31 cellular contexts compared by ENCODE assay signal in genomic region chr15:37034392-37034791, GRCh38.
A peak's percentile ranks its signal among the peaks of the same experiment; 100 is the strongest.
DNase-seq lines count a peak whose midpoint lies in the region; ATAC-seq and TF ChIP-seq lines count a peak whose summit lies in the region.
"Had no signal": no experiment of that assay in that cellular context is flagged by ENCODE, and none has a peak within 500 bp of the region (broad histone marks: within the 10 kb centered on the region; RNA-seq: fewer than 3 reads in every experiment).

No MANE protein-coding gene starts in this region.

- no peaks in the 10 kb centered on the region for H3K79me2 ChIP-seq in OCI-LY1 (ENCODE audit: insufficient read depth, low read length)

- H3K9me3 ChIP-seq in cardiac muscle cell (ENCODE audit: low read depth) (no peaks in the 10 kb centered on the region), right cardiac atrium (ENCODE audit: control insufficient read depth, low read length) (no peaks in the 10 kb centered on the region), OCI-LY1 (ENCODE audit: low read length) (no peaks in the 10 kb centered on the region), endodermal cell (ENCODE audit: control insufficient read depth, low read length) (no peaks in the 10 kb centered on the region)
- H3K9me3 ChIP-seq: esophagus muscularis mucosa, heart left ventricle, vagina had no signal

- H3K4me1 Mint-ChIP-seq in endodermal cell (peaks cover 34% of the 10 kb centered on the region), progenitor cell of endocrine pancreas (ENCODE audit: low read depth) (peaks cover 65% of the 10 kb centered on the region)
- H3K4me1 Mint-ChIP-seq: activated naive CD8-positive, alpha-beta T cell treated with anti-CD3 and anti-CD28 coated beads for 36 hours; CD4-positive, CD25-positive, alpha-beta regulatory T cell; stimulated activated naive CD8-positive, alpha-beta T cell treated with anti-CD3 and anti-CD28 coated beads, Interleukin-15, amount 100 ng/mL, for 72 hours had no signal

- intact Hi-C loops in right cardiac atrium (cut with DNase I): no loop called here

- no peak overlapping the region for H3K4me3 Mint-ChIP-seq in endodermal cell
- H3K4me3 Mint-ChIP-seq in progenitor cell of endocrine pancreas (ENCODE audit: low read depth): no peak overlapping the region
- H3K4me3 Mint-ChIP-seq: activated naive CD8-positive, alpha-beta T cell treated with anti-CD3 and anti-CD28 coated beads for 36 hours; CD4-positive, CD25-positive, alpha-beta regulatory T cell; H9; stimulated activated naive CD8-positive, alpha-beta T cell treated with anti-CD3 and anti-CD28 coated beads, Interleukin-15, amount 100 ng/mL, for 72 hours had no signal

- H3K9me2 ChIP-seq in OCI-LY1 (ENCODE audit: low read depth, low read length): no peaks in the 10 kb centered on the region

- H3K27me3 ChIP-seq in cardiac muscle cell: no peaks in the 10 kb centered on the region
- H3K27me3 ChIP-seq in right cardiac atrium (ENCODE audit: control insufficient read depth, insufficient read depth): no peaks in the 10 kb centered on the region
- no peaks in the 10 kb centered on the region for H3K27me3 ChIP-seq in OCI-LY1 (ENCODE audit: insufficient read depth, low read length)
- no peaks in the 10 kb centered on the region for H3K27me3 ChIP-seq in endodermal cell (ENCODE audit: control insufficient read depth, insufficient read depth, low read length, poor library complexity, severe bottlenecking)
- H3K27me3 ChIP-seq: esophagus muscularis mucosa, foreskin keratinocyte, heart left ventricle, vagina had no signal

- H3K36me3 ChIP-seq in cardiac muscle cell: peaks cover 63% of the 10 kb centered on the region
- H3K36me3 ChIP-seq in OCI-LY1 (ENCODE audit: insufficient read depth, low read length): peaks cover 41% of the 10 kb centered on the region; the same call in 1 of the 2 replicates
- no peaks in the 10 kb centered on the region for H3K36me3 ChIP-seq in endodermal cell (ENCODE audit: control insufficient read depth, insufficient read depth, low read length)
- H3K36me3 ChIP-seq: vagina had no signal

- ATAC-seq in right cardiac atrium: no peak
- ATAC-seq in HG02884 (IDR thresholded peaks at IDR 0.05; ENCODE audit: unreplicated experiment): no peak
- no peak for ATAC-seq in HG02678 (IDR thresholded peaks at IDR 0.05; ENCODE audit: unreplicated experiment)
- ATAC-seq: foreskin keratinocyte; sciatic nerve; stimulated activated naive CD8-positive, alpha-beta T cell treated with anti-CD3 and anti-CD28 coated beads, Interleukin-15, amount 100 ng/mL, for 72 hours had no signal

- H3K4me2 ChIP-seq in OCI-LY1 (ENCODE audit: low read length): peak overlapping the region; percentile 60
- H3K4me2 ChIP-seq: KMS-11 had no signal

- no peaks in the 10 kb centered on the region for H3K9me3 Mint-ChIP-seq in endodermal cell
- no peaks in the 10 kb centered on the region for H3K9me3 Mint-ChIP-seq in progenitor cell of endocrine pancreas (ENCODE audit: low read depth)
- H3K9me3 Mint-ChIP-seq: H9; stimulated activated naive CD8-positive, alpha-beta T cell treated with anti-CD3 and anti-CD28 coated beads, Interleukin-15, amount 100 ng/mL, for 72 hours had no signal

- peaks cover 21% of the 10 kb centered on the region for H3K27me3 Mint-ChIP-seq in endodermal cell (ENCODE audit: insufficient read depth)
- no peaks in the 10 kb centered on the region for H3K27me3 Mint-ChIP-seq in progenitor cell of endocrine pancreas
- H3K27me3 Mint-ChIP-seq: CD4-positive, CD25-positive, alpha-beta regulatory T cell had no signal

- TF ChIP-seq CTCF in cardiac muscle cell (IDR thresholded peaks at IDR 0.05; ENCODE audit: low read depth, low read length) (no peak), OCI-LY1 (IDR thresholded peaks at IDR 0.05; ENCODE audit: low read length) (no peak), endodermal cell (conservative IDR thresholded peaks at IDR 0.05) (no peak), progenitor cell of endocrine pancreas (IDR thresholded peaks at IDR 0.05; ENCODE audit: unreplicated experiment) (no peak)

- H4K20me1 ChIP-seq in OCI-LY1 (ENCODE audit: insufficient read depth, low read length): no peaks in the 10 kb centered on the region

- no peak for DNase-seq in cardiac muscle cell (ENCODE audit: low read depth in 1 of 2, low spot score in 1 of 2)
- DNase-seq in right cardiac atrium: no peak
- DNase-seq in endodermal cell: no peak
- DNase-seq in progenitor cell of endocrine pancreas (ENCODE audit: low spot score, unreplicated experiment): no peak
- no peak for DNase-seq in central memory CD4-positive, alpha-beta T cell
- DNase-seq: activated CD4-positive, alpha-beta T cell treated with anti-CD3 and anti-CD28 coated beads for 48 hours; activated CD8-positive, alpha-beta memory T cell treated with anti-CD3 and anti-CD28 coated beads for 24 hours; activated effector memory CD4-positive, alpha-beta T cell treated with Interleukin-2 at 50 U/mL for 16 hours; activated naive CD8-positive, alpha-beta T cell treated with anti-CD3 and anti-CD28 coated beads for 36 hours; anterior cingulate cortex; CD4-positive, CD25-positive, alpha-beta regulatory T cell; EL; foreskin keratinocyte; H9; heart left ventricle; mammary epithelial cell; NCI-H2029 treated with DMSO at 0.1 percent for 48 hours; NCI-H524 treated with DMSO at 0.1 percent for 48 hours; NK-92 treated with Interleukin-12 subunit alpha and Interleukin-12 subunit beta, amount 100 ng/mL, for 24 hours; posterior cingulate gyrus; stimulated activated CD4-positive, alpha-beta T cell treated with anti-CD3 and anti-CD28 coated beads, Interleukin-12 subunit alpha, Interleukin-12 subunit beta, amount 100 ng/mL, for 4 hours; stimulated activated CD4-positive, alpha-beta T cell treated with anti-CD3 and anti-CD28 coated beads, Interleukin-2, amount 100 ng/mL, for 48 hours; stimulated activated naive CD8-positive, alpha-beta T cell treated with anti-CD3 and anti-CD28 coated beads, Interleukin-15, amount 100 ng/mL, for 72 hours; SW 1271 had no signal

- H3K4me3 ChIP-seq in cardiac muscle cell (no peak overlapping the region), right cardiac atrium (ENCODE audit: low read length) (no peak overlapping the region), OCI-LY1 (ENCODE audit: low read depth, low read length, poor library complexity, severe bottlenecking) (peak overlapping the region; percentile 36), endodermal cell (ENCODE audit: low read length) (no peak overlapping the region)
- H3K4me3 ChIP-seq: esophagus muscularis mucosa, heart left ventricle, vagina had no signal

- peaks cover 8% of the 10 kb centered on the region; the same call in 1 of the 2 replicates for H3F3A ChIP-seq in OCI-LY1 (ENCODE audit: insufficient read depth, low read length)

- no peak overlapping the region for H2AFZ ChIP-seq in OCI-LY1 (ENCODE audit: low read length)

- H3K27ac ChIP-seq in cardiac muscle cell (peak overlapping the region; percentile 82), right cardiac atrium (ENCODE audit: low read length) (no peak overlapping the region), OCI-LY1 (ENCODE audit: low read depth, low read length, poor library complexity, severe bottlenecking) (peak overlapping the region; percentile 99), endodermal cell (ENCODE audit: low read depth, low read length) (peak overlapping the region; percentile 3)
- H3K27ac ChIP-seq: foreskin keratinocyte, KMS-11, vagina had no signal

- H3K36me3 Mint-ChIP-seq in endodermal cell (ENCODE audit: low read depth) (no peaks in the 10 kb centered on the region), progenitor cell of endocrine pancreas (ENCODE audit: insufficient read depth) (peaks cover 24% of the 10 kb centered on the region)
- H3K36me3 Mint-ChIP-seq: activated naive CD8-positive, alpha-beta T cell treated with anti-CD3 and anti-CD28 coated beads for 36 hours; CD4-positive, CD25-positive, alpha-beta regulatory T cell had no signal

- H3K9ac ChIP-seq in OCI-LY1 (ENCODE audit: low read length) (peak overlapping the region; percentile 45), endodermal cell (ENCODE audit: extremely low read depth, low read length, poor library complexity, severe bottlenecking) (no peak overlapping the region)
- H3K9ac ChIP-seq: KMS-11 had no signal

- no peak overlapping the region for H3K27ac Mint-ChIP-seq in endodermal cell
- H3K27ac Mint-ChIP-seq in progenitor cell of endocrine pancreas: peak overlapping the region; percentile 54
- H3K27ac Mint-ChIP-seq: activated naive CD8-positive, alpha-beta T cell treated with anti-CD3 and anti-CD28 coated beads for 36 hours; CD4-positive, CD25-positive, alpha-beta regulatory T cell had no signal

- H3K4me1 ChIP-seq in cardiac muscle cell (ENCODE audit: low read depth) (peaks cover 55% of the 10 kb centered on the region), right cardiac atrium (ENCODE audit: control insufficient read depth, insufficient read depth, low read length) (peaks cover 2% of the 10 kb centered on the region), OCI-LY1 (ENCODE audit: insufficient read depth, low read length, severe bottlenecking) (peaks cover 83% of the 10 kb centered on the region), endodermal cell (ENCODE audit: control insufficient read depth, insufficient read depth, low read length) (peaks cover 13% of the 10 kb centered on the region)
- H3K4me1 ChIP-seq: foreskin keratinocyte had no signal

- WGBS in right cardiac atrium: 86% methylated on average over 7 of the region's 7 CpGs
- WGBS in endodermal cell (ENCODE audit: insufficient coverage in 1 of 2, insufficient read length in 1 of 2), 2 experiments: 90 to 95% methylated on average over 5 to 7 of the region's 7 CpGs
